Comparison of ENCODE assay signal across 15 cellular contexts in genomic region chr4:87865960-87866598, GRCh38. TPM values are rescaled to one million over a fixed set of nuclear protein-coding genes. Genes with fewer than 3 reads are reported as not detected.
DNase-seq lines count a peak whose midpoint lies in the region; ATAC-seq, FAIRE-seq and TF ChIP-seq lines count a peak whose summit lies in the region.
"Had no signal": no experiment of that assay in that cellular context is flagged by ENCODE, and none has a peak within 500 bp of the region (broad histone marks: within the 10 kb centered on the region; RNA-seq: fewer than 3 reads in every experiment).

No MANE protein-coding gene starts in this region.

- H3K4me3 Mint-ChIP-seq in chondrocyte (ENCODE audit: unreplicated experiment) = no peak overlapping the region
- H3K4me3 Mint-ChIP-seq in CD8-positive, alpha-beta T cell = no peak overlapping the region
- H3K4me3 Mint-ChIP-seq: activated naive CD8-positive, alpha-beta T cell treated with anti-CD3 and anti-CD28 coated beads, Interleukin-2, amount 50 U/mL, for 24 hours; T-helper 17 cell had no signal

- H4K20me1 ChIP-seq in HepG2 (ENCODE audit: insufficient read depth, low read length) = no peaks in the 10 kb centered on the region

- CTCF ChIA-PET in A673 (lab: Charles Lee) (no interaction called here), HepG2 (lab: Yijun Ruan, JAX; ENCODE audit: low intra/inter-chr PET ratio, low total read pairs) (no interaction called here)
- CTCF ChIA-PET in CD8-positive, alpha-beta T cell (lab: Charles Lee) = interaction anchor here (0.8 kb wide), 1 partner anchor 11 kb away, joined by 3 read pairs; no protein-coding TSS in a partner anchor

- peak overlapping the region; percentile 65 for H3K4me2 ChIP-seq in HepG2 (ENCODE audit: low read depth, low read length)

- H3K79me2 ChIP-seq in HepG2 (ENCODE audit: insufficient read depth, low read length) = no peaks in the 10 kb centered on the region

- H3K27me3 Mint-ChIP-seq in chondrocyte (ENCODE audit: low read depth) = no peaks in the 10 kb centered on the region
- peaks cover 6% of the 10 kb centered on the region for H3K27me3 Mint-ChIP-seq in CD8-positive, alpha-beta T cell (ENCODE audit: low read depth)

- in situ Hi-C loops in HepG2 (cut with HindIII; ENCODE audit: extremely low pct_ligation_motif_present, low pct_unique_long_range_greater_than_20kb) = no loop called here

- TF ChIP-seq CTCF in A673 (conservative IDR thresholded peaks at IDR 0.05; ENCODE audit: low read depth, low read length) (no peak), chondrocyte (IDR thresholded peaks at IDR 0.05) (no peak), HepG2 (CRISPR knock-in tag; IDR thresholded peaks at IDR 0.05) (no peak)
- no peak for TF ChIP-seq CTCF in CD8-positive, alpha-beta T cell (IDR thresholded peaks at IDR 0.05)

- intact Hi-C loops in A673 (cut with micrococcal nuclease; ENCODE audit: unreplicated experiment) = no loop called here
- intact Hi-C loops in HepG2 (cut with micrococcal nuclease; ENCODE audit: unreplicated experiment) = loop anchor here (2.0 to 5.0 kb wide), 2 partner anchors 45 to 241 kb away; no protein-coding TSS in a partner anchor
- intact Hi-C loops in CD8-positive, alpha-beta T cell (cut with DNase I, micrococcal nuclease) = no loop called here

- no peak; a peak in 1 of 4 replicates for TF ChIP-seq POLR2A in HepG2 (IDR thresholded peaks at IDR 0.05; ENCODE audit: insufficient read depth in 1 of 2, low read depth in 2 of 2, low read length in 2 of 2)

- BruUV-seq in A673 (replicated peaks; lab: Mats Ljungman, UMichigan) = no TSS peak
- no TSS peak for BruUV-seq in HepG2 (replicated peaks; lab: Mats Ljungman, UMichigan)

- DNase-seq in A673 (ENCODE audit: low spot score) (peak; percentile 1), chondrocyte (ENCODE audit: low spot score) (no peak), HepG2 (ENCODE audit: low spot score) (peak; percentile 98), SHP77 (lab: John Stamatoyannopoulos, UW) (no peak), GM19240 (ENCODE audit: insufficient read length, low spot score) (no peak)
- DNase-seq in CD8-positive, alpha-beta T cell = no peak
- DNase-seq: activated CD8-positive, alpha-beta memory T cell treated with anti-CD3 and anti-CD28 coated beads for 24 hours; activated naive CD8-positive, alpha-beta T cell treated with anti-CD3 and anti-CD28 coated beads, Interleukin-2, amount 50 U/mL, for 24 hours; NK-92 treated with Interleukin-12 subunit alpha and Interleukin-12 subunit beta, amount 100 ng/mL, for 24 hours; posterior cingulate gyrus; T-helper 17 cell; upper lobe of right lung had no signal

- H3K36me3 Mint-ChIP-seq in chondrocyte (ENCODE audit: low read depth) = no peaks in the 10 kb centered on the region
- no peaks in the 10 kb centered on the region for H3K36me3 Mint-ChIP-seq in CD8-positive, alpha-beta T cell

- peak overlapping the region; percentile 23 for H3K27ac Mint-ChIP-seq in chondrocyte (ENCODE audit: unreplicated experiment)
- H3K27ac Mint-ChIP-seq in CD8-positive, alpha-beta T cell = no peak overlapping the region
- H3K27ac Mint-ChIP-seq: activated naive CD8-positive, alpha-beta T cell treated with anti-CD3 and anti-CD28 coated beads, Interleukin-2, amount 50 U/mL, for 24 hours; T-helper 17 cell had no signal

- TF ChIP-seq RAD21 in HepG2 (CRISPR knock-in tag; IDR thresholded peaks at IDR 0.05) = no peak

- H3K9ac ChIP-seq in HUES6 (ENCODE audit: low read length) (peak overlapping the region; percentile 77), HepG2 (ENCODE audit: insufficient read depth, low read depth, low read length) (peak overlapping the region; percentile 64)

- H3K27me3 ChIP-seq in A673 (replicated peaks; ENCODE audit: insufficient read depth, low read depth, low read length, poor library complexity) = no peaks in the 10 kb centered on the region
- H3K27me3 ChIP-seq in HUES6 (ENCODE audit: control insufficient read depth, insufficient read depth, low read length) = no peaks in the 10 kb centered on the region
- H3K27me3 ChIP-seq in HepG2 (ENCODE audit: control insufficient read depth in 1 of 2, insufficient read depth in 2 of 2, low read length in 2 of 2) = no peaks in the 10 kb centered on the region
- H3K27me3 ChIP-seq in CD8-positive, alpha-beta T cell (ENCODE audit: insufficient read depth, low read length) = no peaks in the 10 kb centered on the region
- H3K27me3 ChIP-seq: upper lobe of right lung had no signal

- H3K9me3 ChIP-seq in A673 (ENCODE audit: low read depth, low read length, poor library complexity, severe bottlenecking) = no peaks in the 10 kb centered on the region
- peaks cover 21% of the 10 kb centered on the region for H3K9me3 ChIP-seq in HUES6 (ENCODE audit: control insufficient read depth, insufficient read depth, low read depth, low read length)
- H3K9me3 ChIP-seq in HepG2 (ENCODE audit: low read length) = no peaks in the 10 kb centered on the region
- no peaks in the 10 kb centered on the region for H3K9me3 ChIP-seq in CD8-positive, alpha-beta T cell (ENCODE audit: low read length)
- H3K9me3 ChIP-seq: upper lobe of right lung had no signal

- TF ChIP-seq EP300 in HepG2 (IDR thresholded peaks at IDR 0.05; ENCODE audit: low read depth in 2 of 2, low read length in 2 of 2) (peak; percentile 90 to 99; a peak in 3 of 4 replicates), HepG2 (CRISPR knock-in tag; IDR thresholded peaks at IDR 0.05; ENCODE audit: borderline replicate concordance) (peak; percentile 98)

- H3K36me3 ChIP-seq in A673 (ENCODE audit: insufficient read depth, low read length, poor library complexity, severe bottlenecking) = no peaks in the 10 kb centered on the region
- no peaks in the 10 kb centered on the region for H3K36me3 ChIP-seq in HUES6 (ENCODE audit: control insufficient read depth, insufficient read depth, low read length)
- no peaks in the 10 kb centered on the region for H3K36me3 ChIP-seq in HepG2 (replicated peaks in 1 of 2; ENCODE audit: control insufficient read depth in 1 of 2, insufficient read depth in 2 of 2, low read length in 2 of 2)
- H3K36me3 ChIP-seq in CD8-positive, alpha-beta T cell (ENCODE audit: insufficient read depth, low read length) = no peaks in the 10 kb centered on the region
- H3K36me3 ChIP-seq: upper lobe of right lung had no signal

- ATAC-seq in HepG2 = peak; percentile 97
- no peak for ATAC-seq in CD8-positive, alpha-beta T cell
- ATAC-seq in HG02938 (IDR thresholded peaks at IDR 0.05; ENCODE audit: unreplicated experiment) = no peak
- ATAC-seq: activated naive CD8-positive, alpha-beta T cell treated with anti-CD3 and anti-CD28 coated beads, Interleukin-2, amount 50 U/mL, for 24 hours; T-helper 17 cell; upper lobe of right lung had no signal

- WGBS in HepG2 (ENCODE audit: low lambda C conversion rate) = 3% methylated on average over 1 of the region's 1 CpG

- POLR2A ChIA-PET in A673 (lab: Charles Lee; ENCODE audit: low non-redundant PET) (no interaction called here), HepG2 (lab: Yijun Ruan, JAX) (interaction anchor here (0.7 to 3.3 kb wide), 2 partner anchors 46 to 108 kb away, joined by 3 to 23 read pairs; no protein-coding TSS in a partner anchor)
- POLR2A ChIA-PET in CD8-positive, alpha-beta T cell (lab: Charles Lee) = no interaction called here

- H3K4me1 ChIP-seq in A673 (ENCODE audit: insufficient read depth, low read length, poor library complexity, severe bottlenecking) (no peaks in the 10 kb centered on the region), HUES6 (ENCODE audit: control insufficient read depth, insufficient read depth, low read length) (peaks cover 36% of the 10 kb centered on the region), HepG2 (ENCODE audit: insufficient read depth, low read length) (peaks cover 88% of the 10 kb centered on the region)
- H3K4me1 ChIP-seq in CD8-positive, alpha-beta T cell (ENCODE audit: insufficient read depth, low read length) = no peaks in the 10 kb centered on the region
- H3K4me1 ChIP-seq: upper lobe of right lung had no signal

- H3K27ac ChIP-seq in A673 (ENCODE audit: low read depth, low read length, poor library complexity, severe bottlenecking) (no peak overlapping the region), HUES6 (ENCODE audit: low read depth, low read length) (peak overlapping the region; percentile 95), HepG2 (ENCODE audit: extremely low read length, insufficient read depth, low read length) (peak overlapping the region; percentile 90)
- no peak overlapping the region for H3K27ac ChIP-seq in CD8-positive, alpha-beta T cell (ENCODE audit: low read depth, low read length)
- H3K27ac ChIP-seq: upper lobe of right lung had no signal

- H3K4me1 Mint-ChIP-seq in chondrocyte (ENCODE audit: low read depth) = peaks cover 23% of the 10 kb centered on the region
- no peaks in the 10 kb centered on the region for H3K4me1 Mint-ChIP-seq in CD8-positive, alpha-beta T cell (ENCODE audit: low read depth)
- H3K4me1 Mint-ChIP-seq: T-helper 17 cell had no signal

- peaks cover 5% of the 10 kb centered on the region for H3K9me3 Mint-ChIP-seq in chondrocyte (ENCODE audit: low read depth)
- no peaks in the 10 kb centered on the region for H3K9me3 Mint-ChIP-seq in CD8-positive, alpha-beta T cell
- H3K9me3 Mint-ChIP-seq: activated naive CD8-positive, alpha-beta T cell treated with anti-CD3 and anti-CD28 coated beads, Interleukin-2, amount 50 U/mL, for 24 hours had no signal

- FAIRE-seq in HepG2 (lab: Jason Lieb, UNC) = peak; percentile 92

- H3K4me3 ChIP-seq in A673 (ENCODE audit: low read depth, low read length, poor library complexity, severe bottlenecking) (no peak overlapping the region), HUES6 (ENCODE audit: low read depth, low read length) (peak overlapping the region; percentile 44), HepG2 (replicated peaks in 1 of 3; ENCODE audit: insufficient read depth in 1 of 3, low read depth in 2 of 3, low read length in 3 of 3) (peak overlapping the region; percentile 9 to 30 (median 17); a peak in 4 of 6 replicates)
- no peak overlapping the region for H3K4me3 ChIP-seq in CD8-positive, alpha-beta T cell (ENCODE audit: low read depth, low read length)
- H3K4me3 ChIP-seq: upper lobe of right lung had no signal

- no peak overlapping the region for H2AFZ ChIP-seq in HepG2 (ENCODE audit: low read length)

RNA-seq across cellular contexts. Expression of gene MEPE, which starts 33.3 kb away (rescaled TPM):
- total RNA-seq in A673 (2021) (not detected in 2 replicates), chondrocyte (not detected in 3 replicates), HepG2 (2016; rRNA removed; fragmentation: Illumina TruSeq; extraction: Trizol) (not detected in 2 replicates)
- not detected in 2 replicates for total RNA-seq in HepG2 (2016; cell fraction: cytosol; rRNA removed; fragmentation: Illumina TruSeq; extraction: Trizol; ENCODE audit: low read depth)
- not detected in 2 replicates for total RNA-seq in HepG2 (2016; cell fraction: insoluble cytoplasmic fraction; rRNA removed; fragmentation: Illumina TruSeq; extraction: Trizol)
- total RNA-seq in HepG2 (2016; cell fraction: membrane; rRNA removed; fragmentation: Illumina TruSeq; extraction: Trizol) = not detected in 2 replicates
- total RNA-seq in HepG2 (2016; cell fraction: nucleus; rRNA removed; fragmentation: Illumina TruSeq; extraction: Trizol) = not detected in 2 replicates
- 0.04 TPM in 1 of 2 replicates, not detected in the other for polyA plus RNA-seq in HepG2 (2011; rRNA removed)
- polyA plus RNA-seq in HepG2 (2011; cell fraction: cytosol; rRNA removed) = not detected in 2 replicates
- polyA plus RNA-seq in HepG2 (2011; cell fraction: nucleus; rRNA removed) = not detected in 2 replicates
- not detected in 2 replicates for polyA plus RNA-seq in HepG2 (2012)
- polyA plus RNA-seq in HepG2 (2016; cell fraction: cytosol; fragmentation: Illumina TruSeq; extraction: Trizol; ENCODE audit: low read depth) = not detected in 2 replicates
- polyA plus RNA-seq in HepG2 (2016; cell fraction: insoluble cytoplasmic fraction; fragmentation: Illumina TruSeq; extraction: Trizol; ENCODE audit: low read depth) = not detected in 2 replicates
- polyA plus RNA-seq in HepG2 (2016; cell fraction: membrane; fragmentation: Illumina TruSeq; extraction: Trizol; ENCODE audit: low read depth) = not detected in 2 replicates
- polyA plus RNA-seq in HepG2 (2016; cell fraction: nucleus; fragmentation: Illumina TruSeq; extraction: Trizol; ENCODE audit: insufficient read depth, low read depth) = not detected in 2 replicates
- polyA minus RNA-seq in HepG2 (2011; rRNA and poly(A)+ RNA removed; ENCODE audit: low replicate concordance) = 0.14 TPM in 1 of 2 replicates, not detected in the other
- not detected in 2 replicates for polyA minus RNA-seq in HepG2 (2011; cell fraction: cytosol; rRNA and poly(A)+ RNA removed)
- not detected in 2 replicates for polyA minus RNA-seq in HepG2 (2011; cell fraction: nucleus; rRNA and poly(A)+ RNA removed)
- not detected for total RNA-seq in CD8-positive, alpha-beta T cell
- total RNA-seq: kidney epithelial cell, T-helper 17 cell, upper lobe of right lung had no signal

Comparison
In these comparisons a context has a peak if more than half of its experiments do, and no peak if none do; other contexts are left out.
1. DNase-seq: peak in A673 (single experiment) and HepG2 (single experiment); none in chondrocyte (single experiment), CD8-positive, alpha-beta T cell (0 of 7), SHP77 (0 of 2) and GM19240 (single experiment).
2. H3K27ac ChIP-seq: peak in HUES6 (single experiment) and HepG2 (single experiment); none in A673 (single experiment) and CD8-positive, alpha-beta T cell (single experiment).
3. H3K4me3 ChIP-seq: peak in HUES6 (single experiment) and HepG2 (3 of 3); none in A673 (single experiment) and CD8-positive, alpha-beta T cell (single experiment).